10 cellular contexts compared by ENCODE assay signal in genomic region chr21:25370311-25370744, GRCh38.
DNase-seq lines count a peak whose midpoint lies in the region; ATAC-seq, FAIRE-seq and TF ChIP-seq lines count a peak whose summit lies in the region.
"Had no signal": no experiment of that assay in that cellular context is flagged by ENCODE, and none has a peak within 500 bp of the region (broad histone marks: within the 10 kb centered on the region; RNA-seq: fewer than 3 reads in every experiment).

No MANE protein-coding gene starts in this region.

- H3K27ac Mint-ChIP-seq in activated naive CD8-positive, alpha-beta T cell treated with anti-CD3 and anti-CD28 coated beads for 36 hours: no peak overlapping the region
- H3K27ac Mint-ChIP-seq: mesothelial cell of epicardium had no signal

- H3K27me3 ChIP-seq in A673 (replicated peaks; ENCODE audit: insufficient read depth, low read depth, low read length, poor library complexity): no peaks in the 10 kb centered on the region
- no peaks in the 10 kb centered on the region for H3K27me3 ChIP-seq in kidney epithelial cell (ENCODE audit: control insufficient read depth, insufficient read depth, low read length)
- no peaks in the 10 kb centered on the region for H3K27me3 ChIP-seq in thyroid gland

- peak; percentile 5 for FAIRE-seq in GM12892 (lab: Jason Lieb, UNC)

- H3K36me3 Mint-ChIP-seq in activated naive CD8-positive, alpha-beta T cell treated with anti-CD3 and anti-CD28 coated beads for 36 hours: no peaks in the 10 kb centered on the region
- H3K36me3 Mint-ChIP-seq: mesothelial cell of epicardium had no signal

- WGBS in thyroid gland, 2 donors: 81 to 90% methylated on average over 6 of the region's 6 CpGs

- no peak for TF ChIP-seq CTCF in A673 (conservative IDR thresholded peaks at IDR 0.05; ENCODE audit: low read depth, low read length)
- TF ChIP-seq CTCF in kidney epithelial cell (IDR thresholded peaks at IDR 0.05; ENCODE audit: insufficient read depth, low read length, poor library complexity, severe bottlenecking): no peak
- TF ChIP-seq CTCF in thyroid gland (IDR thresholded peaks at IDR 0.05): no peak

- TF ChIP-seq POLR2A in GM12892 (IDR thresholded peaks at IDR 0.05; ENCODE audit: low read depth, low read length): no peak
- TF ChIP-seq POLR2A in thyroid gland (IDR thresholded peaks at IDR 0.05): no peak

- H3K4me3 ChIP-seq in A673 (ENCODE audit: low read depth, low read length, poor library complexity, severe bottlenecking): no peak overlapping the region
- no peak overlapping the region for H3K4me3 ChIP-seq in kidney epithelial cell (ENCODE audit: low read depth, low read length)
- H3K4me3 ChIP-seq in thyroid gland (replicated peaks in 1 of 3): no peak overlapping the region

- H3K36me3 ChIP-seq in A673 (ENCODE audit: insufficient read depth, low read length, poor library complexity, severe bottlenecking): no peaks in the 10 kb centered on the region
- H3K36me3 ChIP-seq in kidney epithelial cell (ENCODE audit: control insufficient read depth, insufficient read depth, low read length): no peaks in the 10 kb centered on the region
- no peaks in the 10 kb centered on the region for H3K36me3 ChIP-seq in thyroid gland

- POLR2A ChIA-PET in A673 (lab: Charles Lee; ENCODE audit: low non-redundant PET): no interaction called here

- no TSS peak for BruUV-seq in A673 (replicated peaks; lab: Mats Ljungman, UMichigan)

- CTCF ChIA-PET in A673 (lab: Charles Lee): no interaction called here

- peaks cover 4% of the 10 kb centered on the region for H3K27me3 Mint-ChIP-seq in activated naive CD8-positive, alpha-beta T cell treated with anti-CD3 and anti-CD28 coated beads for 36 hours

- DNase-seq in A673 (ENCODE audit: low spot score) (peak; percentile 25), GM12892 (ENCODE audit: insufficient read length) (no peak), kidney epithelial cell (ENCODE audit: low read depth) (peak; percentile 56), NCI-H774 (lab: John Stamatoyannopoulos, UW) (no peak), thyroid gland (no peak), medulla oblongata (ENCODE audit: extremely low spot score) (no peak)
- DNase-seq in activated naive CD8-positive, alpha-beta T cell treated with anti-CD3 and anti-CD28 coated beads for 36 hours: peak; percentile 5
- DNase-seq: NCI-H2171 had no signal

- peaks cover 5% of the 10 kb centered on the region for H3K4me1 Mint-ChIP-seq in activated naive CD8-positive, alpha-beta T cell treated with anti-CD3 and anti-CD28 coated beads for 36 hours

- intact Hi-C loops in A673 (cut with micrococcal nuclease; ENCODE audit: unreplicated experiment) (no loop called here), thyroid gland (cut with DNase I) (no loop called here)

- H3K4me3 Mint-ChIP-seq in activated naive CD8-positive, alpha-beta T cell treated with anti-CD3 and anti-CD28 coated beads for 36 hours: no peak overlapping the region
- H3K4me3 Mint-ChIP-seq: mesothelial cell of epicardium had no signal

- H3K27ac ChIP-seq in A673 (ENCODE audit: low read depth, low read length, poor library complexity, severe bottlenecking) (no peak overlapping the region), thyroid gland (no peak overlapping the region)

- H3K4me1 ChIP-seq in A673 (ENCODE audit: insufficient read depth, low read length, poor library complexity, severe bottlenecking): no peaks in the 10 kb centered on the region
- no peaks in the 10 kb centered on the region for H3K4me1 ChIP-seq in thyroid gland

- no peaks in the 10 kb centered on the region for H3K9me3 Mint-ChIP-seq in activated naive CD8-positive, alpha-beta T cell treated with anti-CD3 and anti-CD28 coated beads for 36 hours
- H3K9me3 Mint-ChIP-seq: mesothelial cell of epicardium had no signal

- no peak for ATAC-seq in GM18498 (IDR thresholded peaks at IDR 0.05; ENCODE audit: unreplicated experiment)

- no peaks in the 10 kb centered on the region for H3K9me3 ChIP-seq in A673 (ENCODE audit: low read depth, low read length, poor library complexity, severe bottlenecking)
- H3K9me3 ChIP-seq in thyroid gland: no peaks in the 10 kb centered on the region

Comparison
In these comparisons a context has a peak if more than half of its experiments do, and no peak if none do; other contexts are left out.
1. DNase-seq: peak in A673 (single experiment), activated naive CD8-positive, alpha-beta T cell treated with anti-CD3 and anti-CD28 coated beads for 36 hours (single experiment) and kidney epithelial cell (single experiment); none in GM12892 (single experiment), NCI-H774 (single experiment), thyroid gland (0 of 2) and medulla oblongata (single experiment).